ENCODE assay signal across 2 cellular contexts in the genomic region with DNA sequence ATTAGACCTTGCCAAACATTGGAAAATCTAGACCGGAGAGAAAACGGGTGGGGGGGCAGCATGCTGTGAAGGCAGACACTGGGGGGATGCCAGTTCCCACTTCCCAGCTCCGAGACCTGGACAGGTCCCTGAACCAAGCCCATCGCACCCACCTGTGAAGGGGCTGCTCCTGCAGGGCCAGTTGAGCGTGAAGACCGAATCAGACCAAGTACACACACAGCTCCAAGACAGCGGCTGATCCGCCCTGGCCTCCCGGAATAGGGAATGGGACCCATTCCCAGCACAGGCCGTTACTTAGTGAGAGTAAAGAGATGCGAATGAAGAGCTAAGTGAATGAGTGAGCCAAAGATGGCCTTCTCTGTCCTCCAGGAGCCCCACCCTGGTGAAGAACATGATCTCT.
TF ChIP-seq lines count a peak whose summit lies in the region.

No MANE protein-coding gene starts in this region.

TF ChIP-seq in HEK293, 187 proteins besides CTCF, POLR2A, EP300 and RAD21:
- TF ChIP-seq TCF7L2 (IDR thresholded peaks at IDR 0.05; ENCODE audit: borderline replicate concordance, low read depth, low read length): no peak
- TF ChIP-seq ZNF600 (tag by site-specific recombination; IDR thresholded peaks at IDR 0.05): 0 out of 2 replicates have a peak, but pooled peaks have one; percentile 25

TF ChIP-seq in HepG2, 621 proteins besides CTCF, POLR2A, EP300 and RAD21:
- TF ChIP-seq ERF (CRISPR knock-in tag; IDR thresholded peaks at IDR 0.05) (no peak), ZNF543 (CRISPR knock-in tag; IDR thresholded peaks at IDR 0.05) (no peak), SPEN (CRISPR knock-in tag; IDR thresholded peaks at IDR 0.05; ENCODE audit: low read depth) (0 out of 2 replicates have a peak, but pooled peaks have one; percentile 16), ZFP1 (CRISPR knock-in tag; IDR thresholded peaks at IDR 0.05) (no peak), GABPA (IDR thresholded peaks at IDR 0.05; ENCODE audit: low read depth, low read length) (no peak), GABPA (CRISPR knock-in tag; IDR thresholded peaks at IDR 0.05; ENCODE audit: low read depth) (no peak), KLF11 (CRISPR knock-in tag; IDR thresholded peaks at IDR 0.05) (no peak), ZNF589 (CRISPR knock-in tag; conservative IDR thresholded peaks at IDR 0.05) (no peak), ZNF652 (CRISPR knock-in tag; IDR thresholded peaks at IDR 0.05; ENCODE audit: borderline replicate concordance, low read depth) (no peak), HHEX (CRISPR knock-in tag; IDR thresholded peaks at IDR 0.05) (no peak), HNRNPH1 (optimal IDR thresholded peaks at IDR 0.05; ENCODE audit: low read depth, low read length) (no peak), SALL2 (CRISPR knock-in tag; IDR thresholded peaks at IDR 0.05) (no peak), JUN (CRISPR knock-in tag; IDR thresholded peaks at IDR 0.05) (no peak), NFYB (CRISPR knock-in tag; IDR thresholded peaks at IDR 0.05) (no peak), CCAR2 (optimal IDR thresholded peaks at IDR 0.05; ENCODE audit: low read depth, low read length) (no peak), NRL (CRISPR knock-in tag; IDR thresholded peaks at IDR 0.05; ENCODE audit: borderline replicate concordance) (0 out of 2 replicates have a peak, but pooled peaks have one; percentile 17), ZNF121 (CRISPR knock-in tag; IDR thresholded peaks at IDR 0.05) (no peak), RBM22 (optimal IDR thresholded peaks at IDR 0.05; ENCODE audit: low read length) (peak; percentile 9), ZNF615 (CRISPR knock-in tag; IDR thresholded peaks at IDR 0.05; ENCODE audit: borderline replicate concordance) (no peak), GFI1 (CRISPR knock-in tag; IDR thresholded peaks at IDR 0.05; ENCODE audit: borderline replicate concordance) (no peak), CEBPB (IDR thresholded peaks at IDR 0.05; ENCODE audit: borderline replicate concordance, low read depth, low read length) (no peak), ZNF224 (CRISPR knock-in tag; IDR thresholded peaks at IDR 0.05) (no peak), CBX2 (IDR thresholded peaks at IDR 0.05; ENCODE audit: low read depth, low read length) (no peak), CBX2 (CRISPR knock-in tag; IDR thresholded peaks at IDR 0.05; ENCODE audit: low read depth) (no peak)
- TF ChIP-seq, protein P1, sequence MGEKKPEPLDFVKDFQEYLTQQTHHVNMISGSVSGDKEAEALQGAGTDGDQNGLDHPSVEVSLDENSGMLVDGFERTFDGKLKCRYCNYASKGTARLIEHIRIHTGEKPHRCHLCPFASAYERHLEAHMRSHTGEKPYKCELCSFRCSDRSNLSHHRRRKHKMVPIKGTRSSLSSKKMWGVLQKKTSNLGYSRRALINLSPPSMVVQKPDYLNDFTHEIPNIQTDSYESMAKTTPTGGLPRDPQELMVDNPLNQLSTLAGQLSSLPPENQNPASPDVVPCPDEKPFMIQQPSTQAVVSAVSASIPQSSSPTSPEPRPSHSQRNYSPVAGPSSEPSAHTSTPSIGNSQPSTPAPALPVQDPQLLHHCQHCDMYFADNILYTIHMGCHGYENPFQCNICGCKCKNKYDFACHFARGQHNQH (CRISPR knock-in tag; IDR thresholded peaks at IDR 0.05): no peak
- TF ChIP-seq, protein P2, sequence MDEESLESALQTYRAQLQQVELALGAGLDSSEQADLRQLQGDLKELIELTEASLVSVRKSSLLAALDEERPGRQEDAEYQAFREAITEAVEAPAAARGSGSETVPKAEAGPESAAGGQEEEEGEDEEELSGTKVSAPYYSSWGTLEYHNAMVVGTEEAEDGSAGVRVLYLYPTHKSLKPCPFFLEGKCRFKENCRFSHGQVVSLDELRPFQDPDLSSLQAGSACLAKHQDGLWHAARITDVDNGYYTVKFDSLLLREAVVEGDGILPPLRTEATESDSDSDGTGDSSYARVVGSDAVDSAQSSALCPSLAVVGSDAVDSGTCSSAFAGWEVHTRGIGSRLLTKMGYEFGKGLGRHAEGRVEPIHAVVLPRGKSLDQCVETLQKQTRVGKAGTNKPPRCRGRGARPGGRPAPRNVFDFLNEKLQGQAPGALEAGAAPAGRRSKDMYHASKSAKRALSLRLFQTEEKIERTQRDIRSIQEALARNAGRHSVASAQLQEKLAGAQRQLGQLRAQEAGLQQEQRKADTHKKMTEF (CRISPR knock-in tag; IDR thresholded peaks at IDR 0.05): no peak
- TF ChIP-seq, protein P3, sequence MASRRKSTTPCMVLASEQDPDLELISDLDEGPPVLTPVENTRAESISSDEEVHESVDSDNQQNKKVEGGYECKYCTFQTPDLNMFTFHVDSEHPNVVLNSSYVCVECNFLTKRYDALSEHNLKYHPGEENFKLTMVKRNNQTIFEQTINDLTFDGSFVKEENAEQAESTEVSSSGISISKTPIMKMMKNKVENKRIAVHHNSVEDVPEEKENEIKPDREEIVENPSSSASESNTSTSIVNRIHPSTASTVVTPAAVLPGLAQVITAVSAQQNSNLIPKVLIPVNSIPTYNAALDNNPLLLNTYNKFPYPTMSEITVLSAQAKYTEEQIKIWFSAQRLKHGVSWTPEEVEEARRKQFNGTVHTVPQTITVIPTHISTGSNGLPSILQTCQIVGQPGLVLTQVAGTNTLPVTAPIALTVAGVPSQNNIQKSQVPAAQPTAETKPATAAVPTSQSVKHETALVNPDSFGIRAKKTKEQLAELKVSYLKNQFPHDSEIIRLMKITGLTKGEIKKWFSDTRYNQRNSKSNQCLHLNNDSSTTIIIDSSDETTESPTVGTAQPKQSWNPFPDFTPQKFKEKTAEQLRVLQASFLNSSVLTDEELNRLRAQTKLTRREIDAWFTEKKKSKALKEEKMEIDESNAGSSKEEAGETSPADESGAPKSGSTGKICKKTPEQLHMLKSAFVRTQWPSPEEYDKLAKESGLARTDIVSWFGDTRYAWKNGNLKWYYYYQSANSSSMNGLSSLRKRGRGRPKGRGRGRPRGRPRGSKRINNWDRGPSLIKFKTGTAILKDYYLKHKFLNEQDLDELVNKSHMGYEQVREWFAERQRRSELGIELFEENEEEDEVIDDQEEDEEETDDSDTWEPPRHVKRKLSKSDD (CRISPR knock-in tag; IDR thresholded peaks at IDR 0.05; ENCODE audit: low read depth): no peak
- TF ChIP-seq, protein P4, sequence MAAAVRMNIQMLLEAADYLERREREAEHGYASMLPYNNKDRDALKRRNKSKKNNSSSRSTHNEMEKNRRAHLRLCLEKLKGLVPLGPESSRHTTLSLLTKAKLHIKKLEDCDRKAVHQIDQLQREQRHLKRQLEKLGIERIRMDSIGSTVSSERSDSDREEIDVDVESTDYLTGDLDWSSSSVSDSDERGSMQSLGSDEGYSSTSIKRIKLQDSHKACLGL (CRISPR knock-in tag; IDR thresholded peaks at IDR 0.05): peak; percentile 60; the same call in 1 of the 2 replicates
- TF ChIP-seq, protein P5, sequence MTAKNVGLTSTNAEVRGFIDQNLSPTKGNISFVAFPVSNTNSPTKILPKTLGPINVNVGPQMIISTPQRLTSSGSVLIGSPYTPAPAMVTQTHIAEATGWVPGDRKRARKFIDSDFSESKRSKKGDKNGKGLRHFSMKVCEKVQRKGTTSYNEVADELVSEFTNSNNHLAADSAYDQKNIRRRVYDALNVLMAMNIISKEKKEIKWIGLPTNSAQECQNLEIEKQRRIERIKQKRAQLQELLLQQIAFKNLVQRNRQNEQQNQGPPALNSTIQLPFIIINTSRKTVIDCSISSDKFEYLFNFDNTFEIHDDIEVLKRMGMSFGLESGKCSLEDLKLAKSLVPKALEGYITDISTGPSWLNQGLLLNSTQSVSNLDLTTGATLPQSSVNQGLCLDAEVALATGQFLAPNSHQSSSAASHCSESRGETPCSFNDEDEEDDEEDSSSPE (CRISPR knock-in tag; IDR thresholded peaks at IDR 0.05): no peak
